Comparison of ENCODE assay signal across 24 cellular contexts in the genomic region with DNA sequence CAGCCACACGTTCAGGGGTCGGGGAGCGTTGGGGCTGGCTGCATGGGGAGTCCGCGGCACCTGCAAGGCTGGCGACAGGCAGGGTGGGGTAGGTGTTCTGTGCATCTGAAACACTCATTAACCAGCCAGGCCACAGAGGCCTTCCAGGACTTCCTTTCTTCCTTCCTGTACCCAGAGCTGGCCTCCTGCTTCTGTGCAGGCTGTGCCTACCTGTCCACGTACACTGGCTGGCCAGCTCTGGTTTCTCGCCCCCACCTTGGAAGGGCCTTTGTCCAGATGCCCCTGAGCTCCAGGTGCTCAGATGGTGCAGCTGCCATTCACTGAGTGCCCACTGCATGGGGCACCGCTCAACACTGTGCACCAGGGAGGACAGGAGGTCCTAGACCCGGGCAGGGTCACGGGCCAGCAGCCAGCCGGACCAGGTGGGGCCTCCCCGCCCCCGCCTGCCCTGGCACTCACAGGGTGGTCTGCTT. TPM values are rescaled to one million over a fixed set of nuclear protein-coding genes. Genes with fewer than 3 reads are reported as not detected.
A peak's percentile ranks its signal among the peaks of the same experiment; 100 is the strongest.
DNase-seq lines count a peak whose midpoint lies in the region; ATAC-seq and TF ChIP-seq lines count a peak whose summit lies in the region.
"Had no signal": no experiment of that assay in that cellular context is flagged by ENCODE, and none has a peak within 500 bp of the region (broad histone marks: within the 10 kb centered on the region; RNA-seq: fewer than 3 reads in every experiment).

No MANE protein-coding gene starts in this region.

- no peak for DNase-seq in activated CD4-positive, alpha-beta memory T cell treated with anti-CD3 and anti-CD28 coated beads, Interleukin-2, amount 10 ng/mL, durations not matched to agents 7 days and 5 days
- DNase-seq in activated CD4-positive, alpha-beta memory T cell treated with anti-CD3 and anti-CD28 coated beads for 36 hours: no peak
- DNase-seq in colonic mucosa: peak; percentile 73
- peak; percentile 54 for DNase-seq in mucosa of gallbladder (ENCODE audit: low spot score)
- peak; percentile 58 for DNase-seq in spleen
- DNase-seq in SK-N-DZ (ENCODE audit: low spot score): no peak
- DNase-seq in NCI-H2029 (lab: John Stamatoyannopoulos, UW): no peak
- DNase-seq: activated CD4-positive, alpha-beta T cell treated with anti-CD3 and anti-CD28 coated beads for 4 hours; activated naive CD4-positive, alpha-beta T cell treated with Interleukin-2 at 50 U/mL for 16 hours; CD4-positive, CD25-positive, alpha-beta regulatory T cell; effector CD8-positive, alpha-beta T cell; foreskin fibroblast; head of caudate nucleus; kidney glomerular epithelial cell; NCI-H1436; NCI-H2107; stimulated activated CD4-positive, alpha-beta T cell treated with anti-CD3 and anti-CD28 coated beads, Interleukin-2, amount 100 ng/mL, for 48 hours; testis had no signal

- H3K9me3 Mint-ChIP-seq in activated CD4-positive, alpha-beta memory T cell treated with anti-CD3 and anti-CD28 coated beads, Interleukin-2, amount 10 ng/mL, durations not matched to agents 7 days and 5 days: no peaks in the 10 kb centered on the region
- H3K9me3 Mint-ChIP-seq in activated CD4-positive, alpha-beta memory T cell treated with anti-CD3 and anti-CD28 coated beads for 36 hours: no peaks in the 10 kb centered on the region
- H3K9me3 Mint-ChIP-seq: CD4-positive, CD25-positive, alpha-beta regulatory T cell; stimulated activated memory B cell treated with anti-CD40 and anti-IgM and Interleukin-4, amounts not matched to agents 10 μg/mL and 1 μg/mL and 100 μg/mL, for 72 hours had no signal

- peak overlapping the region; percentile 64 for H3K27ac Mint-ChIP-seq in activated CD4-positive, alpha-beta memory T cell treated with anti-CD3 and anti-CD28 coated beads, Interleukin-2, amount 10 ng/mL, durations not matched to agents 7 days and 5 days
- no peak overlapping the region for H3K27ac Mint-ChIP-seq in activated CD4-positive, alpha-beta memory T cell treated with anti-CD3 and anti-CD28 coated beads for 36 hours
- H3K27ac Mint-ChIP-seq: CD4-positive, CD25-positive, alpha-beta regulatory T cell; stimulated activated memory B cell treated with anti-CD40 and anti-IgM and Interleukin-4, amounts not matched to agents 10 μg/mL and 1 μg/mL and 100 μg/mL, for 72 hours had no signal

- H3K4me3 Mint-ChIP-seq in activated CD4-positive, alpha-beta memory T cell treated with anti-CD3 and anti-CD28 coated beads, Interleukin-2, amount 10 ng/mL, durations not matched to agents 7 days and 5 days: no peak overlapping the region
- H3K4me3 Mint-ChIP-seq in activated CD4-positive, alpha-beta memory T cell treated with anti-CD3 and anti-CD28 coated beads for 36 hours: no peak overlapping the region
- H3K4me3 Mint-ChIP-seq: CD4-positive, CD25-positive, alpha-beta regulatory T cell; stimulated activated memory B cell treated with anti-CD40 and anti-IgM and Interleukin-4, amounts not matched to agents 10 μg/mL and 1 μg/mL and 100 μg/mL, for 72 hours had no signal

- 59 to 69% (median 68%) methylated on average over 9 to 14 of the region's 14 CpGs for WGBS in spleen, 5 donors

- POLR2A ChIA-PET in activated CD4-positive, alpha-beta memory T cell treated with anti-CD3 and anti-CD28 coated beads, Interleukin-2, amount 10 ng/mL, durations not matched to agents 7 days and 5 days (lab: Charles Lee): interaction anchor here (1.3 kb wide), 1 partner anchor 9 kb away, joined by 4 read pairs; no protein-coding TSS in a partner anchor
- POLR2A ChIA-PET in activated CD4-positive, alpha-beta memory T cell treated with anti-CD3 and anti-CD28 coated beads for 36 hours (lab: Charles Lee): no interaction called here

- CTCF ChIA-PET in activated CD4-positive, alpha-beta memory T cell treated with anti-CD3 and anti-CD28 coated beads, Interleukin-2, amount 10 ng/mL, durations not matched to agents 7 days and 5 days (lab: Charles Lee): no interaction called here
- CTCF ChIA-PET in activated CD4-positive, alpha-beta memory T cell treated with anti-CD3 and anti-CD28 coated beads for 36 hours (lab: Charles Lee): no interaction called here

- no peaks in the 10 kb centered on the region for H3K27me3 ChIP-seq in colonic mucosa
- no peaks in the 10 kb centered on the region for H3K27me3 ChIP-seq in spleen (replicated peaks in 1 of 7)
- H3K27me3 ChIP-seq: testis had no signal

- no peak for ATAC-seq in GM21619 (IDR thresholded peaks at IDR 0.05; ENCODE audit: unreplicated experiment)
- ATAC-seq: HCT116; stimulated activated memory B cell treated with anti-CD40 and anti-IgM and Interleukin-4, amounts not matched to agents 10 μg/mL and 1 μg/mL and 100 μg/mL, for 72 hours had no signal

- peaks cover 32% of the 10 kb centered on the region for H3K36me3 Mint-ChIP-seq in activated CD4-positive, alpha-beta memory T cell treated with anti-CD3 and anti-CD28 coated beads, Interleukin-2, amount 10 ng/mL, durations not matched to agents 7 days and 5 days (ENCODE audit: low read depth)
- H3K36me3 Mint-ChIP-seq in activated CD4-positive, alpha-beta memory T cell treated with anti-CD3 and anti-CD28 coated beads for 36 hours: peaks cover 20% of the 10 kb centered on the region

- H3K4me3 ChIP-seq in colonic mucosa (peak overlapping the region; percentile 30), spleen (no peak overlapping the region)
- H3K4me3 ChIP-seq: testis had no signal

- H3K9me3 ChIP-seq in colonic mucosa (no peaks in the 10 kb centered on the region), spleen (no peaks in the 10 kb centered on the region)
- H3K9me3 ChIP-seq: testis had no signal

- TF ChIP-seq CTCF in colonic mucosa (IDR thresholded peaks at IDR 0.05) (no peak), spleen (IDR thresholded peaks at IDR 0.05 in 8 of 11, conservative IDR thresholded peaks at IDR 0.05 in 3 of 11) (no peak)

- peak overlapping the region; percentile 85 for H3K27ac ChIP-seq in colonic mucosa
- no peak overlapping the region for H3K27ac ChIP-seq in spleen
- H3K27ac ChIP-seq: 22Rv1, KMS-11, testis, VCaP had no signal

- intact Hi-C loops in activated CD4-positive, alpha-beta memory T cell treated with anti-CD3 and anti-CD28 coated beads for 36 hours (cut with micrococcal nuclease): no loop called here
- intact Hi-C loops in colonic mucosa (cut with DNase I): no loop called here
- intact Hi-C loops in spleen (cut with DNase I; ENCODE audit: low total_unique reads): no loop called here

- no peaks in the 10 kb centered on the region for H3K27me3 Mint-ChIP-seq in activated CD4-positive, alpha-beta memory T cell treated with anti-CD3 and anti-CD28 coated beads, Interleukin-2, amount 10 ng/mL, durations not matched to agents 7 days and 5 days
- H3K27me3 Mint-ChIP-seq in activated CD4-positive, alpha-beta memory T cell treated with anti-CD3 and anti-CD28 coated beads for 36 hours: no peaks in the 10 kb centered on the region
- H3K27me3 Mint-ChIP-seq: CD4-positive, CD25-positive, alpha-beta regulatory T cell; stimulated activated memory B cell treated with anti-CD40 and anti-IgM and Interleukin-4, amounts not matched to agents 10 μg/mL and 1 μg/mL and 100 μg/mL, for 72 hours had no signal

- no peaks in the 10 kb centered on the region for H3K4me1 ChIP-seq in colonic mucosa
- H3K4me1 ChIP-seq in spleen: peaks cover 0 to 12% (median 3%) of the 10 kb centered on the region in 6 donors
- H3K4me1 ChIP-seq: testis had no signal

- peak overlapping the region; percentile 83 to 95 for H3K9ac ChIP-seq in colonic mucosa (ENCODE audit: low read depth in 2 of 2, low read length in 2 of 2)
- H3K9ac ChIP-seq: KMS-11 had no signal

- peaks cover 16% of the 10 kb centered on the region for H3K4me1 Mint-ChIP-seq in activated CD4-positive, alpha-beta memory T cell treated with anti-CD3 and anti-CD28 coated beads, Interleukin-2, amount 10 ng/mL, durations not matched to agents 7 days and 5 days
- H3K4me1 Mint-ChIP-seq in activated CD4-positive, alpha-beta memory T cell treated with anti-CD3 and anti-CD28 coated beads for 36 hours (ENCODE audit: low read depth): no peaks in the 10 kb centered on the region
- H3K4me1 Mint-ChIP-seq: CD4-positive, CD25-positive, alpha-beta regulatory T cell; stimulated activated memory B cell treated with anti-CD40 and anti-IgM and Interleukin-4, amounts not matched to agents 10 μg/mL and 1 μg/mL and 100 μg/mL, for 72 hours had no signal

- H3K36me3 ChIP-seq in colonic mucosa (no peaks in the 10 kb centered on the region), spleen (peaks cover 0 to 100% (median 70%) of the 10 kb centered on the region in 6 donors)

- TF ChIP-seq POLR2A in spleen (IDR thresholded peaks at IDR 0.05): no peak

RNA-seq across cellular contexts. Expression of a gene that starts 15.9 kb away (rescaled TPM):
- total RNA-seq in activated CD4-positive, alpha-beta memory T cell treated with anti-CD3 and anti-CD28 coated beads, Interleukin-2, amount 10 ng/mL, durations not matched to agents 7 days and 5 days: 10 to 100 TPM; 41.3 to 43.0 TPM
- 10 to 100 TPM; 64.4 to 67.0 TPM for total RNA-seq in activated CD4-positive, alpha-beta memory T cell treated with anti-CD3 and anti-CD28 coated beads for 36 hours
- 100 to 1,000 TPM in 1 of 2 donors, 10 to 100 TPM in 1; 89.3 to 147 TPM for total RNA-seq in colonic mucosa
- total RNA-seq in mucosa of gallbladder: 105 TPM
- 10 to 100 TPM; 16.6 to 21.6 (median 19.9) TPM for total RNA-seq in spleen
- polyA plus RNA-seq in spleen: 10 to 100 TPM in 2 of 3 donors, 1 to 10 TPM in 1; 8.7 to 19.3 (median 11.3) TPM
- polyA plus RNA-seq in SK-N-DZ (2014; cell fraction: cytosol; rRNA removed): 56.9 and 61.0 TPM in 2 replicates
- 52.4 and 60.6 TPM in 2 replicates for polyA plus RNA-seq in SK-N-DZ (2014; cell fraction: nucleus; rRNA removed)

RNA-seq across cellular contexts. Expression of a gene that starts 19.7 kb away (rescaled TPM):
- 100 to 1,000 TPM; 133 TPM for total RNA-seq in activated CD4-positive, alpha-beta memory T cell treated with anti-CD3 and anti-CD28 coated beads, Interleukin-2, amount 10 ng/mL, durations not matched to agents 7 days and 5 days
- 100 to 1,000 TPM; 131 to 143 TPM for total RNA-seq in activated CD4-positive, alpha-beta memory T cell treated with anti-CD3 and anti-CD28 coated beads for 36 hours
- total RNA-seq in colonic mucosa (100 to 1,000 TPM; 266 to 426 TPM), mucosa of gallbladder (322 TPM), spleen (100 to 1,000 TPM in 6 of 7 donors, 10 to 100 TPM in 1; 90.1 to 596 (median 199) TPM)
- polyA plus RNA-seq in spleen: 100 to 1,000 TPM; 115 to 182 (median 122) TPM
- polyA plus RNA-seq in SK-N-DZ (2014; cell fraction: cytosol; rRNA removed): 5.8 and 11.7 TPM in 2 replicates
- polyA plus RNA-seq in SK-N-DZ (2014; cell fraction: nucleus; rRNA removed): 4.1 and 13.1 TPM in 2 replicates

RNA-seq across cellular contexts. Expression of a gene that starts 27.9 kb away (rescaled TPM):
- total RNA-seq in activated CD4-positive, alpha-beta memory T cell treated with anti-CD3 and anti-CD28 coated beads, Interleukin-2, amount 10 ng/mL, durations not matched to agents 7 days and 5 days: 1 to 10 TPM; 8.5 to 8.8 TPM
- total RNA-seq in activated CD4-positive, alpha-beta memory T cell treated with anti-CD3 and anti-CD28 coated beads for 36 hours: 10 to 100 TPM; 14.3 to 15.3 TPM
- total RNA-seq in colonic mucosa (10 to 100 TPM; 17.9 to 35.1 TPM), mucosa of gallbladder (29.3 TPM), spleen (10 to 100 TPM in 5 of 7 donors, 1 to 10 TPM in 2; 8.3 to 25.3 (median 11.3) TPM)
- polyA plus RNA-seq in spleen: 10 to 100 TPM in 2 of 3 donors, 1 to 10 TPM in 1; 7.6 to 13.0 (median 11.7) TPM
- polyA plus RNA-seq in SK-N-DZ (2014; cell fraction: cytosol; rRNA removed): 31.7 and 44.0 TPM in 2 replicates
- 22.3 and 24.3 TPM in 2 replicates for polyA plus RNA-seq in SK-N-DZ (2014; cell fraction: nucleus; rRNA removed)

Comparison
In these comparisons a context has a peak if more than half of its experiments do, and no peak if none do; other contexts are left out.
1. DNase-seq: peak in colonic mucosa (single experiment), mucosa of gallbladder (single experiment) and spleen (single experiment); none in activated CD4-positive, alpha-beta memory T cell treated with anti-CD3 and anti-CD28 coated beads, Interleukin-2, amount 10 ng/mL, durations not matched to agents 7 days and 5 days (single experiment), activated CD4-positive, alpha-beta memory T cell treated with anti-CD3 and anti-CD28 coated beads for 36 hours (single experiment), SK-N-DZ (single experiment) and NCI-H2029 (single experiment).